In genomic region chr12:59620326-59620725, GRCh38 we compare ENCODE assay signal across 10 cellular contexts. TPM values are rescaled to one million over a fixed set of nuclear protein-coding genes. Genes with fewer than 3 reads are reported as not detected.
DNase-seq lines count a peak whose midpoint lies in the region; ATAC-seq and TF ChIP-seq lines count a peak whose summit lies in the region.
"Had no signal": no experiment of that assay in that cellular context is flagged by ENCODE, and none has a peak within 500 bp of the region (broad histone marks: within the 10 kb centered on the region; RNA-seq: fewer than 3 reads in every experiment).

No MANE protein-coding gene starts in this region.

- no peak overlapping the region for H3K4me3 Mint-ChIP-seq in Calu3 (ENCODE audit: low read depth, unreplicated experiment)

- CTCF ChIA-PET in Calu3 (lab: Charles Lee) = no interaction called here

- no peaks in the 10 kb centered on the region for H3K27me3 Mint-ChIP-seq in Calu3 (ENCODE audit: unreplicated experiment)

- peak overlapping the region; percentile 78 for H3K27ac ChIP-seq in right cardiac atrium (ENCODE audit: low read length)
- peak overlapping the region in 2 of 5 donors; percentile 32 to 43 for H3K27ac ChIP-seq in adrenal gland
- H3K27ac ChIP-seq: gastroesophageal sphincter had no signal

- H3K36me3 ChIP-seq in adrenal gland (replicated peaks in 1 of 2) = no peaks in the 10 kb centered on the region
- H3K36me3 ChIP-seq: gastroesophageal sphincter had no signal

- no peak overlapping the region for H3K4me3 ChIP-seq in right cardiac atrium (ENCODE audit: low read length)
- peak overlapping the region in 1 of 4 donors; percentile 9 for H3K4me3 ChIP-seq in adrenal gland
- H3K4me3 ChIP-seq: gastroesophageal sphincter, skin epidermis had no signal

- ATAC-seq in GM21723 (IDR thresholded peaks at IDR 0.05; ENCODE audit: unreplicated experiment) (peak; percentile 48), right cardiac atrium (no peak)
- ATAC-seq: gastroesophageal sphincter had no signal

- H3K36me3 Mint-ChIP-seq in Calu3 (ENCODE audit: insufficient read depth, unreplicated experiment) = no peaks in the 10 kb centered on the region

- no peak for TF ChIP-seq POLR2A in adrenal gland (IDR thresholded peaks at IDR 0.05)

- H3K27me3 ChIP-seq in right cardiac atrium (ENCODE audit: control insufficient read depth, insufficient read depth) (no peaks in the 10 kb centered on the region), adrenal gland (no peaks in the 10 kb centered on the region)
- H3K27me3 ChIP-seq: gastroesophageal sphincter had no signal

- H3K9me3 Mint-ChIP-seq in Calu3 (ENCODE audit: low read depth, unreplicated experiment) = no peaks in the 10 kb centered on the region

- H3K9me3 ChIP-seq in right cardiac atrium (ENCODE audit: control insufficient read depth, low read length) (no peaks in the 10 kb centered on the region), adrenal gland (replicated peaks in 1 of 3) (no peaks in the 10 kb centered on the region)
- H3K9me3 ChIP-seq: gastroesophageal sphincter had no signal

- peaks cover 12% of the 10 kb centered on the region for H3K4me1 Mint-ChIP-seq in Calu3 (ENCODE audit: low read depth, unreplicated experiment)

- DNase-seq in Ammon's horn (ENCODE audit: low spot score) (peak; percentile 45), NAMALWA (ENCODE audit: low spot score) (peak; percentile 21), right cardiac atrium (no peak), adrenal gland (no peak), Calu3 (no peak), A172 (ENCODE audit: low spot score) (no peak)
- no peak for DNase-seq in activated T-cell treated with anti-CD3 and anti-CD28 coated beads, Interleukin-2, amount 50 U/mL, for 1 hour

- intact Hi-C loops in right cardiac atrium (cut with DNase I) (no loop called here), adrenal gland (cut with DNase I) (no loop called here), Calu3 (cut with micrococcal nuclease; ENCODE audit: unreplicated experiment) (no loop called here)

- H3K4me1 ChIP-seq in right cardiac atrium (ENCODE audit: control insufficient read depth, insufficient read depth, low read length) (peaks cover 2% of the 10 kb centered on the region), adrenal gland (replicated peaks in 1 of 2) (peaks cover 7 to 27% of the 10 kb centered on the region in 2 donors)

- no TSS peak for BruUV-seq in Calu3 (replicated peaks; lab: Mats Ljungman, UMichigan)

- H3K27ac Mint-ChIP-seq in Calu3 (ENCODE audit: unreplicated experiment) = no peak overlapping the region

- TF ChIP-seq CTCF in adrenal gland (IDR thresholded peaks at IDR 0.05) (no peak), Calu3 (IDR thresholded peaks at IDR 0.05; ENCODE audit: unreplicated experiment) (no peak)

- WGBS in right cardiac atrium = 55% methylated on average over 3 of the region's 3 CpGs
- WGBS in adrenal gland, 4 donors = 34 to 46% (median 39%) methylated on average over 3 of the region's 3 CpGs

RNA-seq across cellular contexts. Expression of gene SLC16A7, which starts 24.5 kb away (rescaled TPM):
- total RNA-seq in right cardiac atrium = 100 to 1,000 TPM in 1 of 4 donors, 10 to 100 TPM in 3; 64.3 to 109 (median 84.7) TPM
- 13.1 TPM for polyA plus RNA-seq in right cardiac atrium
- 100 to 1,000 TPM in 1 of 8 donors, 10 to 100 TPM in 7; 34.8 to 103 (median 65.6) TPM for total RNA-seq in adrenal gland
- 10 to 100 TPM in 1 of 3 donors, 1 to 10 TPM in 2; 3.5 to 10.4 (median 5.3) TPM for polyA plus RNA-seq in adrenal gland
- 51.3 and 58.6 TPM in 2 replicates for total RNA-seq in Calu3 (2022)
- total RNA-seq in A172 (2014; rRNA removed; shearing (Covaris generic)) = 8.0 and 23.7 TPM in 2 replicates

Comparison
In these comparisons a context has a peak if more than half of its experiments do, and no peak if none do; other contexts are left out.
1. DNase-seq: peak in Ammon's horn (single experiment) and NAMALWA (single experiment); none in right cardiac atrium (0 of 3), adrenal gland (0 of 7), activated T-cell treated with anti-CD3 and anti-CD28 coated beads, Interleukin-2, amount 50 U/mL, for 1 hour (single experiment), Calu3 (single experiment) and A172 (single experiment).